In genomic region chr1:15272009-15272781, GRCh38 we compare ENCODE assay signal across 1 cellular context.
TF ChIP-seq lines count a peak whose summit lies in the region.

No MANE protein-coding gene starts in this region.

TF ChIP-seq in HepG2, 621 proteins besides CTCF, POLR2A, EP300 and RAD21 (continued from another document and continues in another):
- TF ChIP-seq, protein P1, sequence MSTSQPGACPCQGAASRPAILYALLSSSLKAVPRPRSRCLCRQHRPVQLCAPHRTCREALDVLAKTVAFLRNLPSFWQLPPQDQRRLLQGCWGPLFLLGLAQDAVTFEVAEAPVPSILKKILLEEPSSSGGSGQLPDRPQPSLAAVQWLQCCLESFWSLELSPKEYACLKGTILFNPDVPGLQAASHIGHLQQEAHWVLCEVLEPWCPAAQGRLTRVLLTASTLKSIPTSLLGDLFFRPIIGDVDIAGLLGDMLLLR (CRISPR knock-in tag; IDR thresholded peaks at IDR 0.05): no peak
- TF ChIP-seq JUND (CRISPR knock-in tag; IDR thresholded peaks at IDR 0.05): peak; percentile 55; the same call in 1 of the 2 replicates
- peak; percentile 33 for TF ChIP-seq GABPB1 (CRISPR knock-in tag; IDR thresholded peaks at IDR 0.05)
- TF ChIP-seq ZNF678 (CRISPR knock-in tag; IDR thresholded peaks at IDR 0.05): 0 out of 2 replicates have a peak, but pooled peaks have one; percentile 40
- TF ChIP-seq DR1 (CRISPR knock-in tag; IDR thresholded peaks at IDR 0.05): no peak
- no peak for TF ChIP-seq SNRNP70 (IDR thresholded peaks at IDR 0.05; ENCODE audit: low read depth, low read length)
- peak; percentile 74; the same call in 1 of the 2 replicates for TF ChIP-seq ZFP36L1 (CRISPR knock-in tag; IDR thresholded peaks at IDR 0.05)
- TF ChIP-seq, protein P2, sequence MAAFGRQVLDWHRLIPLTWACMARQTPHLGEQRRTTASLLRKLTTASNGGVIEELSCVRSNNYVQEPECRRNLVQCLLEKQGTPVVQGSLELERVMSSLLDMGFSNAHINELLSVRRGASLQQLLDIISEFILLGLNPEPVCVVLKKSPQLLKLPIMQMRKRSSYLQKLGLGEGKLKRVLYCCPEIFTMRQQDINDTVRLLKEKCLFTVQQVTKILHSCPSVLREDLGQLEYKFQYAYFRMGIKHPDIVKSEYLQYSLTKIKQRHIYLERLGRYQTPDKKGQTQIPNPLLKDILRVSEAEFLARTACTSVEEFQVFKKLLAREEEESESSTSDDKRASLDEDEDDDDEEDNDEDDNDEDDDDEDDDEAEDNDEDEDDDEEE (CRISPR knock-in tag; IDR thresholded peaks at IDR 0.05): peak; percentile 45; the same call in 1 of the 2 replicates
- TF ChIP-seq ZBTB8A (CRISPR knock-in tag; IDR thresholded peaks at IDR 0.05; ENCODE audit: borderline replicate concordance, low read depth): no peak
- TF ChIP-seq LBX2 (CRISPR knock-in tag; IDR thresholded peaks at IDR 0.05; ENCODE audit: borderline replicate concordance): no peak
- no peak for TF ChIP-seq NFKBIZ (CRISPR knock-in tag; IDR thresholded peaks at IDR 0.05)
- no peak for TF ChIP-seq NFE2L1 (CRISPR knock-in tag; IDR thresholded peaks at IDR 0.05; ENCODE audit: borderline replicate concordance)
- peak; percentile 96 for TF ChIP-seq SMC3 (IDR thresholded peaks at IDR 0.05; ENCODE audit: low read length)
- TF ChIP-seq PHF20 (CRISPR knock-in tag; IDR thresholded peaks at IDR 0.05): no peak
- no peak for TF ChIP-seq TEAD2 (CRISPR knock-in tag; IDR thresholded peaks at IDR 0.05)
- TF ChIP-seq EED (CRISPR knock-in tag; IDR thresholded peaks at IDR 0.05): no peak
- TF ChIP-seq GLI4 (CRISPR knock-in tag; IDR thresholded peaks at IDR 0.05; ENCODE audit: borderline replicate concordance): no peak
- TF ChIP-seq, protein P3, sequence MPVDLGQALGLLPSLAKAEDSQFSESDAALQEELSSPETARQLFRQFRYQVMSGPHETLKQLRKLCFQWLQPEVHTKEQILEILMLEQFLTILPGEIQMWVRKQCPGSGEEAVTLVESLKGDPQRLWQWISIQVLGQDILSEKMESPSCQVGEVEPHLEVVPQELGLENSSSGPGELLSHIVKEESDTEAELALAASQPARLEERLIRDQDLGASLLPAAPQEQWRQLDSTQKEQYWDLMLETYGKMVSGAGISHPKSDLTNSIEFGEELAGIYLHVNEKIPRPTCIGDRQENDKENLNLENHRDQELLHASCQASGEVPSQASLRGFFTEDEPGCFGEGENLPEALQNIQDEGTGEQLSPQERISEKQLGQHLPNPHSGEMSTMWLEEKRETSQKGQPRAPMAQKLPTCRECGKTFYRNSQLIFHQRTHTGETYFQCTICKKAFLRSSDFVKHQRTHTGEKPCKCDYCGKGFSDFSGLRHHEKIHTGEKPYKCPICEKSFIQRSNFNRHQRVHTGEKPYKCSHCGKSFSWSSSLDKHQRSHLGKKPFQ (CRISPR knock-in tag; IDR thresholded peaks at IDR 0.05; ENCODE audit: insufficient replicate concordance): no peak
- no peak for TF ChIP-seq ZNF709 (CRISPR knock-in tag; IDR thresholded peaks at IDR 0.05)
- TF ChIP-seq RARA (CRISPR knock-in tag; IDR thresholded peaks at IDR 0.05): no peak
- no peak for TF ChIP-seq ZNF615 (CRISPR knock-in tag; IDR thresholded peaks at IDR 0.05; ENCODE audit: borderline replicate concordance)
- TF ChIP-seq TOPORS (CRISPR knock-in tag; IDR thresholded peaks at IDR 0.05): no peak
- no peak for TF ChIP-seq MBNL3 (CRISPR knock-in tag; conservative IDR thresholded peaks at IDR 0.05)
- TF ChIP-seq E2F1 (CRISPR knock-in tag; IDR thresholded peaks at IDR 0.05): no peak
- no peak for TF ChIP-seq ONECUT2 (CRISPR knock-in tag; IDR thresholded peaks at IDR 0.05)
- TF ChIP-seq, protein P4, sequence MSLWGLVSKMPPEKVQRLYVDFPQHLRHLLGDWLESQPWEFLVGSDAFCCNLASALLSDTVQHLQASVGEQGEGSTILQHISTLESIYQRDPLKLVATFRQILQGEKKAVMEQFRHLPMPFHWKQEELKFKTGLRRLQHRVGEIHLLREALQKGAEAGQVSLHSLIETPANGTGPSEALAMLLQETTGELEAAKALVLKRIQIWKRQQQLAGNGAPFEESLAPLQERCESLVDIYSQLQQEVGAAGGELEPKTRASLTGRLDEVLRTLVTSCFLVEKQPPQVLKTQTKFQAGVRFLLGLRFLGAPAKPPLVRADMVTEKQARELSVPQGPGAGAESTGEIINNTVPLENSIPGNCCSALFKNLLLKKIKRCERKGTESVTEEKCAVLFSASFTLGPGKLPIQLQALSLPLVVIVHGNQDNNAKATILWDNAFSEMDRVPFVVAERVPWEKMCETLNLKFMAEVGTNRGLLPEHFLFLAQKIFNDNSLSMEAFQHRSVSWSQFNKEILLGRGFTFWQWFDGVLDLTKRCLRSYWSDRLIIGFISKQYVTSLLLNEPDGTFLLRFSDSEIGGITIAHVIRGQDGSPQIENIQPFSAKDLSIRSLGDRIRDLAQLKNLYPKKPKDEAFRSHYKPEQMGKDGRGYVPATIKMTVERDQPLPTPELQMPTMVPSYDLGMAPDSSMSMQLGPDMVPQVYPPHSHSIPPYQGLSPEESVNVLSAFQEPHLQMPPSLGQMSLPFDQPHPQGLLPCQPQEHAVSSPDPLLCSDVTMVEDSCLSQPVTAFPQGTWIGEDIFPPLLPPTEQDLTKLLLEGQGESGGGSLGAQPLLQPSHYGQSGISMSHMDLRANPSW (CRISPR knock-in tag; IDR thresholded peaks at IDR 0.05; ENCODE audit: borderline replicate concordance): no peak
- no peak for TF ChIP-seq ZNF136 (CRISPR knock-in tag; IDR thresholded peaks at IDR 0.05; ENCODE audit: low read depth)
- no peak for TF ChIP-seq ZNF543 (CRISPR knock-in tag; IDR thresholded peaks at IDR 0.05)
- TF ChIP-seq HMGXB4 (CRISPR knock-in tag; IDR thresholded peaks at IDR 0.05; ENCODE audit: borderline replicate concordance in 1 of 2, low read depth in 1 of 2): peak; percentile 46 to 66; a peak in 1 of 4 replicates
- TF ChIP-seq RELA (CRISPR knock-in tag; IDR thresholded peaks at IDR 0.05): no peak
- TF ChIP-seq RNF2 (conservative IDR thresholded peaks at IDR 0.05; ENCODE audit: low read depth): no peak; the same call in 1 of the 2 replicates
- TF ChIP-seq SMAD1 (CRISPR knock-in tag; IDR thresholded peaks at IDR 0.05; ENCODE audit: borderline replicate concordance, low read depth): no peak
- no peak for TF ChIP-seq ZNF446 (CRISPR knock-in tag; IDR thresholded peaks at IDR 0.05)
- TF ChIP-seq TBX2 (CRISPR knock-in tag; IDR thresholded peaks at IDR 0.05; ENCODE audit: borderline replicate concordance): no peak
- TF ChIP-seq, protein P5, sequence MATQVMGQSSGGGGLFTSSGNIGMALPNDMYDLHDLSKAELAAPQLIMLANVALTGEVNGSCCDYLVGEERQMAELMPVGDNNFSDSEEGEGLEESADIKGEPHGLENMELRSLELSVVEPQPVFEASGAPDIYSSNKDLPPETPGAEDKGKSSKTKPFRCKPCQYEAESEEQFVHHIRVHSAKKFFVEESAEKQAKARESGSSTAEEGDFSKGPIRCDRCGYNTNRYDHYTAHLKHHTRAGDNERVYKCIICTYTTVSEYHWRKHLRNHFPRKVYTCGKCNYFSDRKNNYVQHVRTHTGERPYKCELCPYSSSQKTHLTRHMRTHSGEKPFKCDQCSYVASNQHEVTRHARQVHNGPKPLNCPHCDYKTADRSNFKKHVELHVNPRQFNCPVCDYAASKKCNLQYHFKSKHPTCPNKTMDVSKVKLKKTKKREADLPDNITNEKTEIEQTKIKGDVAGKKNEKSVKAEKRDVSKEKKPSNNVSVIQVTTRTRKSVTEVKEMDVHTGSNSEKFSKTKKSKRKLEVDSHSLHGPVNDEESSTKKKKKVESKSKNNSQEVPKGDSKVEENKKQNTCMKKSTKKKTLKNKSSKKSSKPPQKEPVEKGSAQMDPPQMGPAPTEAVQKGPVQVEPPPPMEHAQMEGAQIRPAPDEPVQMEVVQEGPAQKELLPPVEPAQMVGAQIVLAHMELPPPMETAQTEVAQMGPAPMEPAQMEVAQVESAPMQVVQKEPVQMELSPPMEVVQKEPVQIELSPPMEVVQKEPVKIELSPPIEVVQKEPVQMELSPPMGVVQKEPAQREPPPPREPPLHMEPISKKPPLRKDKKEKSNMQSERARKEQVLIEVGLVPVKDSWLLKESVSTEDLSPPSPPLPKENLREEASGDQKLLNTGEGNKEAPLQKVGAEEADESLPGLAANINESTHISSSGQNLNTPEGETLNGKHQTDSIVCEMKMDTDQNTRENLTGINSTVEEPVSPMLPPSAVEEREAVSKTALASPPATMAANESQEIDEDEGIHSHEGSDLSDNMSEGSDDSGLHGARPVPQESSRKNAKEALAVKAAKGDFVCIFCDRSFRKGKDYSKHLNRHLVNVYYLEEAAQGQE (IDR thresholded peaks at IDR 0.05; ENCODE audit: borderline replicate concordance in 1 of 2, low read depth in 1 of 2, low read length in 2 of 2): no peak
- no peak for TF ChIP-seq ZNF180 (CRISPR knock-in tag; IDR thresholded peaks at IDR 0.05; ENCODE audit: borderline replicate concordance, low read depth)
- no peak for TF ChIP-seq JARID2 (CRISPR knock-in tag; IDR thresholded peaks at IDR 0.05; ENCODE audit: insufficient replicate concordance)
- no peak for TF ChIP-seq KDM5A (IDR thresholded peaks at IDR 0.05; ENCODE audit: borderline replicate concordance, low read length)
- TF ChIP-seq ZNF234 (CRISPR knock-in tag; conservative IDR thresholded peaks at IDR 0.05): no peak
- peak; percentile 72; the same call in 1 of the 2 replicates for TF ChIP-seq MXD1 (CRISPR knock-in tag; IDR thresholded peaks at IDR 0.05)
- TF ChIP-seq ZNF720 (CRISPR knock-in tag; IDR thresholded peaks at IDR 0.05): no peak
- no peak for TF ChIP-seq ZNF775 (CRISPR knock-in tag; IDR thresholded peaks at IDR 0.05; ENCODE audit: borderline replicate concordance)
- TF ChIP-seq GTF3A (CRISPR knock-in tag; conservative IDR thresholded peaks at IDR 0.05): no peak
- TF ChIP-seq ATF6 (CRISPR knock-in tag; conservative IDR thresholded peaks at IDR 0.05): no peak; the same call in 1 of the 2 replicates
- no peak for TF ChIP-seq MAFK (conservative IDR thresholded peaks at IDR 0.05 in 1 of 2, IDR thresholded peaks at IDR 0.05 in 1 of 2; ENCODE audit: low read length in 2 of 2)
- TF ChIP-seq THAP7 (CRISPR knock-in tag; IDR thresholded peaks at IDR 0.05): no peak
- TF ChIP-seq SIX1 (CRISPR knock-in tag; IDR thresholded peaks at IDR 0.05; ENCODE audit: borderline replicate concordance): no peak
- TF ChIP-seq, protein P6, sequence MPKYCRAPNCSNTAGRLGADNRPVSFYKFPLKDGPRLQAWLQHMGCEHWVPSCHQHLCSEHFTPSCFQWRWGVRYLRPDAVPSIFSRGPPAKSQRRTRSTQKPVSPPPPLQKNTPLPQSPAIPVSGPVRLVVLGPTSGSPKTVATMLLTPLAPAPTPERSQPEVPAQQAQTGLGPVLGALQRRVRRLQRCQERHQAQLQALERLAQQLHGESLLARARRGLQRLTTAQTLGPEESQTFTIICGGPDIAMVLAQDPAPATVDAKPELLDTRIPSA (CRISPR knock-in tag; IDR thresholded peaks at IDR 0.05; ENCODE audit: borderline replicate concordance): no peak
- TF ChIP-seq ASH2L (IDR thresholded peaks at IDR 0.05; ENCODE audit: insufficient read length, low read depth, low read length): peak; percentile 43
- peak; percentile 78; the same call in 1 of the 2 replicates for TF ChIP-seq ZNF547 (CRISPR knock-in tag; IDR thresholded peaks at IDR 0.05)
- 0 out of 2 replicates have a peak, but pooled peaks have one; percentile 15 for TF ChIP-seq KDM1A (CRISPR knock-in tag; IDR thresholded peaks at IDR 0.05)
